1 cellular context compared by ENCODE assay signal in the genomic region with DNA sequence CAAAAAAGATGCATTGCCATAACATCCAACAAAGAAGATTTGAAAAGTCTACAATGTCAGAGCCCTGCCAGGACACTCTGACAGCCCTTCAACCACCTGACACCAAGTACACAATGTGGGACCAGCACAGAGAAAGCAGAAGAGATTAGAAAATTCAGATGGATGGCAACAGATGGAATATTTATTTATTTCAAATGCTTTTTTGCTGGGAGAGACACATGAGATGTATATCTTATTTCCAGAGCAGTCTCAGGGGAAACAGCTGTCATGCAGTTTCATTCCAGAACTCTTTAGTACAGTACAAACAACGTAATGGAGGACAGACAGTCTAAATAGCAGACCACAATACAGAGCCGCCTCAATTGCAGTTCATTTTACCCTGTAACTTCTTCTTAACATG.
TF ChIP-seq lines count a peak whose summit lies in the region.

No MANE protein-coding gene starts in this region.

TF ChIP-seq in IMR-90, 13 proteins besides CTCF, POLR2A, EP300 and RAD21:
- TF ChIP-seq NFE2L2 (IDR thresholded peaks at IDR 0.05; ENCODE audit: low read depth, low read length) = no peak
- no peak for TF ChIP-seq MXI1 (IDR thresholded peaks at IDR 0.05; ENCODE audit: borderline replicate concordance, low read depth, low read length)
- no peak for TF ChIP-seq RCOR1 (IDR thresholded peaks at IDR 0.05; ENCODE audit: insufficient replicate concordance, low read length)
